Comparison of ENCODE assay signal across 8 cellular contexts in genomic region chr21:41952568-41953248, GRCh38. TPM values are rescaled to one million over a fixed set of nuclear protein-coding genes. Genes with fewer than 3 reads are reported as not detected.
A peak's percentile ranks its signal among the peaks of the same experiment; 100 is the strongest.
DNase-seq lines count a peak whose midpoint lies in the region; ATAC-seq and TF ChIP-seq lines count a peak whose summit lies in the region.

No MANE protein-coding gene starts in this region.

- H4K20me1 ChIP-seq in MM.1S (ENCODE audit: insufficient read depth, low read length): no peaks in the 10 kb centered on the region

- peaks cover 0 to 16% (median 4%) of the 10 kb centered on the region in 4 donors for H3K4me1 Mint-ChIP-seq in CD4-positive, CD25-positive, alpha-beta regulatory T cell
- H3K4me1 Mint-ChIP-seq in naive thymus-derived CD4-positive, alpha-beta T cell: peaks cover 4 to 25% (median 12%) of the 10 kb centered on the region in 7 donors

- H3K9me2 ChIP-seq in MM.1S (replicated peaks; ENCODE audit: insufficient read depth, low read length): no peaks in the 10 kb centered on the region

- peaks cover 4% of the 10 kb centered on the region for H3K27me3 ChIP-seq in CD4-positive, CD25-positive, alpha-beta regulatory T cell (ENCODE audit: control insufficient read depth, insufficient read depth, low read length)
- no peaks in the 10 kb centered on the region for H3K27me3 ChIP-seq in MM.1S (replicated peaks; ENCODE audit: insufficient read depth, low read length)
- H3K27me3 ChIP-seq in duodenal mucosa (ENCODE audit: control insufficient read depth in 1 of 2, insufficient read depth in 2 of 2, low read length in 2 of 2): no peaks in the 10 kb centered on the region
- H3K27me3 ChIP-seq in naive thymus-derived CD4-positive, alpha-beta T cell (ENCODE audit: control insufficient read depth in 2 of 2, insufficient read depth in 2 of 2, low read length in 2 of 2): no peaks in the 10 kb centered on the region

- H3K36me3 ChIP-seq in CD4-positive, CD25-positive, alpha-beta regulatory T cell (ENCODE audit: control insufficient read depth, insufficient read depth, low read length): no peaks in the 10 kb centered on the region
- H3K36me3 ChIP-seq in MM.1S (replicated peaks; ENCODE audit: insufficient read depth, low read length): no peaks in the 10 kb centered on the region
- no peaks in the 10 kb centered on the region for H3K36me3 ChIP-seq in duodenal mucosa (ENCODE audit: control insufficient read depth in 1 of 2, insufficient read depth in 2 of 2, low read length in 2 of 2)
- H3K36me3 ChIP-seq in naive thymus-derived CD4-positive, alpha-beta T cell (ENCODE audit: control insufficient read depth in 2 of 3, insufficient read depth in 3 of 3, low read length in 3 of 3): no peaks in the 10 kb centered on the region

- no peak for ATAC-seq in CD4-positive, CD25-positive, alpha-beta regulatory T cell (ENCODE audit: low read depth in 2 of 2)
- ATAC-seq in naive thymus-derived CD4-positive, alpha-beta T cell: no peak
- ATAC-seq in HG03571 (IDR thresholded peaks at IDR 0.05; ENCODE audit: unreplicated experiment) (no peak), HG02884 (IDR thresholded peaks at IDR 0.05; ENCODE audit: unreplicated experiment) (no peak)

- POLR2A ChIA-PET in naive thymus-derived CD4-positive, alpha-beta T cell (lab: Charles Lee): no interaction called here

- H3K9me3 ChIP-seq in CD4-positive, CD25-positive, alpha-beta regulatory T cell (ENCODE audit: control insufficient read depth in 2 of 2, low read length in 2 of 2): no peaks in the 10 kb centered on the region
- no peaks in the 10 kb centered on the region for H3K9me3 ChIP-seq in MM.1S (replicated peaks; ENCODE audit: insufficient read depth, low read length)
- no peaks in the 10 kb centered on the region for H3K9me3 ChIP-seq in duodenal mucosa (ENCODE audit: control insufficient read depth in 1 of 2, low read length in 2 of 2)
- H3K9me3 ChIP-seq in naive thymus-derived CD4-positive, alpha-beta T cell (ENCODE audit: control insufficient read depth in 2 of 3, low read length in 3 of 3): no peaks in the 10 kb centered on the region

- no peak overlapping the region for H3K4me3 ChIP-seq in CD4-positive, CD25-positive, alpha-beta regulatory T cell (ENCODE audit: low read depth, low read length)
- H3K4me3 ChIP-seq in MM.1S (ENCODE audit: low read length) (peak overlapping the region; percentile 50), duodenal mucosa (ENCODE audit: low read depth in 1 of 2, low read length in 2 of 2) (peak overlapping the region; percentile 64 to 73)
- H3K4me3 ChIP-seq in naive thymus-derived CD4-positive, alpha-beta T cell (ENCODE audit: low read length): no peak overlapping the region

- no peaks in the 10 kb centered on the region for H3K79me2 ChIP-seq in MM.1S (ENCODE audit: low read length)

- no peak overlapping the region for H2AFZ ChIP-seq in MM.1S (ENCODE audit: low read length)

- H3K4me2 ChIP-seq in MM.1S (ENCODE audit: low read depth, low read length): peak overlapping the region; percentile 69; the same call in 1 of the 2 replicates

- H3K9ac ChIP-seq in MM.1S (ENCODE audit: low read length) (no peak overlapping the region), duodenal mucosa (ENCODE audit: low read depth in 1 of 2, low read length in 2 of 2) (peak overlapping the region; percentile 51 to 60)

- H3K9me3 Mint-ChIP-seq in CD4-positive, CD25-positive, alpha-beta regulatory T cell: no peaks in the 10 kb centered on the region
- peaks cover 0 to 3% (median 0%) of the 10 kb centered on the region in 11 donors for H3K9me3 Mint-ChIP-seq in naive thymus-derived CD4-positive, alpha-beta T cell

- DNase-seq in CD4-positive, CD25-positive, alpha-beta regulatory T cell: no peak
- DNase-seq in MM.1S: no peak
- DNase-seq in naive thymus-derived CD4-positive, alpha-beta T cell: no peak
- DNase-seq in DMS153 (lab: John Stamatoyannopoulos, UW): no peak
- DNase-seq in NCI-H524 treated with DMSO at 0.1 percent for 48 hours (lab: John Stamatoyannopoulos, UW): no peak

- H3K36me3 Mint-ChIP-seq in CD4-positive, CD25-positive, alpha-beta regulatory T cell: no peaks in the 10 kb centered on the region
- peaks cover 0 to 4% (median 0%) of the 10 kb centered on the region in 5 donors for H3K36me3 Mint-ChIP-seq in naive thymus-derived CD4-positive, alpha-beta T cell

- no peak overlapping the region for H3K27ac Mint-ChIP-seq in CD4-positive, CD25-positive, alpha-beta regulatory T cell
- peak overlapping the region in 3 of 9 donors; percentile 34 to 75 (median 41) for H3K27ac Mint-ChIP-seq in naive thymus-derived CD4-positive, alpha-beta T cell

- H3K27me3 Mint-ChIP-seq in CD4-positive, CD25-positive, alpha-beta regulatory T cell: peaks cover 35% of the 10 kb centered on the region
- peaks cover 0 to 26% (median 7%) of the 10 kb centered on the region in 5 donors for H3K27me3 Mint-ChIP-seq in naive thymus-derived CD4-positive, alpha-beta T cell

- no peaks in the 10 kb centered on the region for H3F3A ChIP-seq in MM.1S (ENCODE audit: insufficient read depth, low read length)

- H3K27ac ChIP-seq in CD4-positive, CD25-positive, alpha-beta regulatory T cell (ENCODE audit: insufficient read depth, low read length, poor library complexity, severe bottlenecking): no peak overlapping the region
- H3K27ac ChIP-seq in MM.1S (ENCODE audit: low read length): no peak overlapping the region
- no peak overlapping the region for H3K27ac ChIP-seq in duodenal mucosa (ENCODE audit: low read depth, low read length)
- no peak overlapping the region for H3K27ac ChIP-seq in naive thymus-derived CD4-positive, alpha-beta T cell (ENCODE audit: low read depth, low read length)

- no peaks in the 10 kb centered on the region for H3K4me1 ChIP-seq in CD4-positive, CD25-positive, alpha-beta regulatory T cell (ENCODE audit: control insufficient read depth, insufficient read depth, low read length, poor library complexity, severe bottlenecking)
- H3K4me1 ChIP-seq in MM.1S (ENCODE audit: low read length) (no peaks in the 10 kb centered on the region), duodenal mucosa (ENCODE audit: control insufficient read depth in 1 of 2, insufficient read depth in 2 of 2, low read length in 2 of 2) (peaks cover 16 to 20% of the 10 kb centered on the region in 2 donors)
- H3K4me1 ChIP-seq in naive thymus-derived CD4-positive, alpha-beta T cell (ENCODE audit: control insufficient read depth in 2 of 2, insufficient read depth in 2 of 2, low read length in 2 of 2): peaks cover 0 to 6% of the 10 kb centered on the region in 2 donors

- no peak for TF ChIP-seq CTCF in MM.1S (IDR thresholded peaks at IDR 0.05; ENCODE audit: low read length)

- H3K4me3 Mint-ChIP-seq in CD4-positive, CD25-positive, alpha-beta regulatory T cell: peak overlapping the region; percentile 1 to 81 (median 43)
- peak overlapping the region; percentile 16 to 78 (median 64) for H3K4me3 Mint-ChIP-seq in naive thymus-derived CD4-positive, alpha-beta T cell

- intact Hi-C loops in naive thymus-derived CD4-positive, alpha-beta T cell (cut with micrococcal nuclease): loop anchor here in 1 of 2 donors (2.0 kb wide), 1 partner anchor 26 kb away; no protein-coding TSS in a partner anchor

- CTCF ChIA-PET in naive thymus-derived CD4-positive, alpha-beta T cell (lab: Charles Lee): interaction anchor here (0.8 to 0.9 kb wide), 2 partner anchors 155 to 428 kb away, joined by 4 read pairs; no protein-coding TSS in a partner anchor

RNA-seq across cellular contexts. Expression of gene C2CD2, which starts 1.1 kb away (rescaled TPM):
- total RNA-seq in CD4-positive, CD25-positive, alpha-beta regulatory T cell: 15.3 TPM
- polyA plus RNA-seq in CD4-positive, CD25-positive, alpha-beta regulatory T cell: 1 to 10 TPM; 1.7 to 2.9 (median 2.0) TPM
- 10 to 100 TPM in 4 of 5 experiments, 1 to 10 TPM in 1; 7.1 to 14.8 (median 14.0) TPM for total RNA-seq in naive thymus-derived CD4-positive, alpha-beta T cell
- 1 to 10 TPM; 2.8 to 4.9 TPM for polyA plus RNA-seq in naive thymus-derived CD4-positive, alpha-beta T cell

RNA-seq across cellular contexts. Expression of gene ZBTB21, which starts 57.5 kb away (rescaled TPM):
- 107 TPM for total RNA-seq in CD4-positive, CD25-positive, alpha-beta regulatory T cell
- polyA plus RNA-seq in CD4-positive, CD25-positive, alpha-beta regulatory T cell: 1 to 10 TPM; 2.4 to 8.0 (median 5.2) TPM
- total RNA-seq in naive thymus-derived CD4-positive, alpha-beta T cell: 100 to 1,000 TPM in 2 of 5 experiments, 10 to 100 TPM in 3; 16.8 to 137 (median 25.2) TPM
- polyA plus RNA-seq in naive thymus-derived CD4-positive, alpha-beta T cell: 1 to 10 TPM; 4.3 to 9.7 TPM

Comparison
In these comparisons a context has a peak if more than half of its experiments do, and no peak if none do; other contexts are left out.
1. H3K4me3 ChIP-seq: peak in MM.1S (single experiment) and duodenal mucosa (2 of 2); none in CD4-positive, CD25-positive, alpha-beta regulatory T cell (single experiment) and naive thymus-derived CD4-positive, alpha-beta T cell (single experiment).